Comparison of ENCODE assay signal across 23 cellular contexts in genomic region chr9:108489567-108489966, GRCh38.
DNase-seq lines count a peak whose midpoint lies in the region; ATAC-seq, FAIRE-seq and TF ChIP-seq lines count a peak whose summit lies in the region.
"Had no signal": no experiment of that assay in that cellular context is flagged by ENCODE, and none has a peak within 500 bp of the region (broad histone marks: within the 10 kb centered on the region; RNA-seq: fewer than 3 reads in every experiment).

No MANE protein-coding gene starts in this region.

- H3K4me3 ChIP-seq in bronchial epithelial cell (ENCODE audit: low read depth, low read length) = no peak overlapping the region
- no peak overlapping the region for H3K4me3 ChIP-seq in epithelial cell of esophagus (ENCODE audit: low read length)
- H3K4me3 ChIP-seq: BLaER1 had no signal

- DNase-seq in bronchial epithelial cell (ENCODE audit: low read depth) (peak; percentile 91), epithelial cell of esophagus (ENCODE audit: low read depth) (peak; percentile 82), foreskin keratinocyte (peak; percentile 70 to 81), D341Med (ENCODE audit: low spot score) (no peak), WTC11 (ENCODE audit: low spot score) (no peak)
- DNase-seq: 8988T; ACHN; BE2C; C1 segment of cervical spinal cord; CD4-positive, alpha-beta memory T cell; CD4-positive, CD25-positive, alpha-beta regulatory T cell; CD8-positive, alpha-beta memory T cell; COR-L47; DMS79 treated with DMSO at 0.1 percent for 48 hours; GF-D8 had no signal

- CTCF ChIA-PET in WTC11 (lab: Charles Lee) = no interaction called here

- H3K4me3 Mint-ChIP-seq in WTC11 = no peak overlapping the region
- H3K4me3 Mint-ChIP-seq: CD14-positive monocyte; CD4-positive, CD25-positive, alpha-beta regulatory T cell; CD8-positive, alpha-beta memory T cell had no signal

- H3K36me3 ChIP-seq in bronchial epithelial cell (ENCODE audit: control insufficient read depth, insufficient read depth, low read length) = no peaks in the 10 kb centered on the region
- H3K36me3 ChIP-seq: BE2C, BLaER1 had no signal

- no peak for ATAC-seq in foreskin keratinocyte
- no peak for ATAC-seq in WTC11
- no peak for ATAC-seq in HG03097 (IDR thresholded peaks at IDR 0.05; ENCODE audit: low FRiP score, unreplicated experiment)

- H3K9me3 Mint-ChIP-seq in WTC11 = peaks cover 17% of the 10 kb centered on the region
- H3K9me3 Mint-ChIP-seq: CD14-positive monocyte had no signal

- H3K4me1 ChIP-seq in foreskin keratinocyte = peaks cover 27% of the 10 kb centered on the region
- H3K4me1 ChIP-seq: BE2C, BLaER1 had no signal

- no peak overlapping the region for H3K27ac Mint-ChIP-seq in WTC11
- H3K27ac Mint-ChIP-seq: CD14-positive monocyte; CD4-positive, alpha-beta memory T cell; CD4-positive, CD25-positive, alpha-beta regulatory T cell; CD8-positive, alpha-beta memory T cell had no signal

- H3K27me3 ChIP-seq in bronchial epithelial cell (ENCODE audit: control insufficient read depth, insufficient read depth, low read length) = no peaks in the 10 kb centered on the region
- H3K27me3 ChIP-seq in foreskin keratinocyte = no peaks in the 10 kb centered on the region
- H3K27me3 ChIP-seq: BLaER1 had no signal

- H3K27me3 Mint-ChIP-seq in WTC11 (ENCODE audit: low read depth) = peaks cover 2% of the 10 kb centered on the region; the same call in 1 of the 2 replicates
- H3K27me3 Mint-ChIP-seq: CD4-positive, alpha-beta memory T cell had no signal

- peak overlapping the region; percentile 69 for H3K27ac ChIP-seq in foreskin keratinocyte
- H3K27ac ChIP-seq: BLaER1 had no signal

- H3K4me1 Mint-ChIP-seq in WTC11 = no peaks in the 10 kb centered on the region
- H3K4me1 Mint-ChIP-seq: CD4-positive, alpha-beta memory T cell; CD4-positive, CD25-positive, alpha-beta regulatory T cell; CD8-positive, alpha-beta memory T cell had no signal

- H3K36me3 Mint-ChIP-seq in WTC11 = no peaks in the 10 kb centered on the region
- H3K36me3 Mint-ChIP-seq: CD14-positive monocyte; CD4-positive, alpha-beta memory T cell; CD4-positive, CD25-positive, alpha-beta regulatory T cell; CD8-positive, alpha-beta memory T cell had no signal

- no peak for FAIRE-seq in bronchial epithelial cell (lab: Jason Lieb, UNC)
- FAIRE-seq: A204.1, D721Med, G401.6, GM12891, GM19239 had no signal

- TF ChIP-seq CTCF in bronchial epithelial cell (IDR thresholded peaks at IDR 0.05; ENCODE audit: insufficient read depth, low read length, severe bottlenecking) (no peak), epithelial cell of esophagus (IDR thresholded peaks at IDR 0.05; ENCODE audit: insufficient read depth, low read depth, low read length, missing control alignments) (no peak), foreskin keratinocyte (conservative IDR thresholded peaks at IDR 0.05) (no peak), WTC11 (IDR thresholded peaks at IDR 0.05) (no peak)

- POLR2A ChIA-PET in WTC11 (lab: Charles Lee) = no interaction called here

TF ChIP-seq in WTC11, 78 proteins besides CTCF, POLR2A, EP300 and RAD21:
- TF ChIP-seq FOXK1 (CRISPR knock-in tag; IDR thresholded peaks at IDR 0.05) (no peak), TEAD4 (CRISPR knock-in tag; IDR thresholded peaks at IDR 0.05) (no peak), FOXJ3 (CRISPR knock-in tag; IDR thresholded peaks at IDR 0.05; ENCODE audit: borderline replicate concordance) (no peak), ZNF232 (CRISPR knock-in tag; IDR thresholded peaks at IDR 0.05) (no peak), JUN (CRISPR knock-in tag; IDR thresholded peaks at IDR 0.05) (no peak)

Comparison
In these comparisons a context has a peak if more than half of its experiments do, and no peak if none do; other contexts are left out.
1. DNase-seq: peak in bronchial epithelial cell (single experiment), epithelial cell of esophagus (single experiment) and foreskin keratinocyte (2 of 2); none in D341Med (single experiment) and WTC11 (single experiment).